ENCODE assay signal across 23 cellular contexts in the genomic region with DNA sequence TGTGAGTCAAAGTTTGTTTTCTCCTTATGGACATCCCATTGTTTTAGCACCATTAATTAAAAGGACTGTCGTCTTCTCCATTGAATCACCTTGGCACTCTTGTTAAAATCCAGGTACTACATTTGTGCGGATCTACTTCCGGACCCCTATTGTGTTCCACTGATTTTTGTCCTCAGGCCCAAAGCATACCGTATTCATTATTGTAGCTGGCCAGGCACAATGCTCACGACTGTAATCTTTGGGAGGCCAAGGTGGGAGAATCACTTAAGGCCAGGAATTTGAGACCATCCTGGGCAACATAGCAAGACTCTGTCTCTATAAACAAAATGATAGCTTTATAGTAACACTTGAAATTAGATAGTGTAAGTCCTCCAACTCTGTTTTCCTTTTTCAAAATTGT. TPM values are rescaled to one million over a fixed set of nuclear protein-coding genes. Genes with fewer than 3 reads are reported as not detected.
DNase-seq lines count a peak whose midpoint lies in the region; ATAC-seq, FAIRE-seq and TF ChIP-seq lines count a peak whose summit lies in the region.
"Had no signal": no experiment of that assay in that cellular context is flagged by ENCODE, and none has a peak within 500 bp of the region (broad histone marks: within the 10 kb centered on the region; RNA-seq: fewer than 3 reads in every experiment).

No MANE protein-coding gene starts in this region.

- no peak overlapping the region for H3K9ac ChIP-seq in K562 (ENCODE audit: insufficient read depth in 1 of 2, low read depth in 2 of 2, low read length in 2 of 2)
- H3K9ac ChIP-seq: BLaER1 treated with 17β-estradiol and CSF1 and Interleukin-3, amounts not matched to agents 10 nM and 100 nM had no signal

- no peak overlapping the region for H2AFZ ChIP-seq in K562 (ENCODE audit: low read depth, low read length)
- H2AFZ ChIP-seq: GM23338 had no signal

- H3K9me3 Mint-ChIP-seq in activated naive CD4-positive, alpha-beta T cell treated with anti-CD3 and anti-CD28 coated beads, Interleukin-2, amount 50 U/mL, for 24 hours: no peaks in the 10 kb centered on the region
- H3K9me3 Mint-ChIP-seq in activated naive CD4-positive, alpha-beta T cell treated with anti-CD3 and anti-CD28 coated beads for 36 hours: no peaks in the 10 kb centered on the region
- no peaks in the 10 kb centered on the region for H3K9me3 Mint-ChIP-seq in stimulated activated effector memory CD8-positive, alpha-beta T cell treated with anti-CD3 and anti-CD28 coated beads, Interleukin-12 subunit alpha, Interleukin-12 subunit beta, amount 100 ng/mL, for 72 hours
- H3K9me3 Mint-ChIP-seq: CD14-positive monocyte; CD4-positive, alpha-beta T cell; CD8-positive, alpha-beta memory T cell; GM23338; H9 had no signal

- no peak for TF ChIP-seq EP300 in K562 (IDR thresholded peaks at IDR 0.05; ENCODE audit: low read length)

- no peaks in the 10 kb centered on the region for H3K36me3 Mint-ChIP-seq in activated naive CD4-positive, alpha-beta T cell treated with anti-CD3 and anti-CD28 coated beads, Interleukin-2, amount 50 U/mL, for 24 hours
- no peaks in the 10 kb centered on the region for H3K36me3 Mint-ChIP-seq in activated naive CD4-positive, alpha-beta T cell treated with anti-CD3 and anti-CD28 coated beads for 36 hours (ENCODE audit: low read depth)
- H3K36me3 Mint-ChIP-seq in stimulated activated effector memory CD8-positive, alpha-beta T cell treated with anti-CD3 and anti-CD28 coated beads, Interleukin-12 subunit alpha, Interleukin-12 subunit beta, amount 100 ng/mL, for 72 hours: no peaks in the 10 kb centered on the region
- H3K36me3 Mint-ChIP-seq: CD14-positive monocyte; CD8-positive, alpha-beta memory T cell had no signal

- no peaks in the 10 kb centered on the region for H3K79me2 ChIP-seq in K562 (ENCODE audit: control insufficient read depth, insufficient read depth, low read length)

- H3K4me3 ChIP-seq in K562: no peak overlapping the region
- H3K4me3 ChIP-seq: BLaER1 treated with 17β-estradiol and CSF1 and Interleukin-3, amounts not matched to agents 10 nM and 100 nM; GM12878; GM23338 had no signal

- no peaks in the 10 kb centered on the region for H3K9me1 ChIP-seq in K562 (ENCODE audit: control insufficient read depth, insufficient read depth, low read length)

- ATAC-seq in K562 (no peak), HG03159 (IDR thresholded peaks at IDR 0.05; ENCODE audit: unreplicated experiment) (no peak)
- ATAC-seq in stimulated activated effector memory CD8-positive, alpha-beta T cell treated with anti-CD3 and anti-CD28 coated beads, Interleukin-12 subunit alpha, Interleukin-12 subunit beta, amount 100 ng/mL, for 72 hours: no peak
- ATAC-seq: GM12878, GM23338, HCT116 had no signal

- FAIRE-seq in K562 (lab: Jason Lieb, UNC): no peak
- FAIRE-seq: A204.1, D721Med, GM12878 had no signal

- H3K9me3 ChIP-seq in K562 (replicated peaks; ENCODE audit: control insufficient read depth, insufficient read depth, low read depth, low read length): no peaks in the 10 kb centered on the region
- H3K9me3 ChIP-seq: BE2C; BLaER1 treated with 17β-estradiol and CSF1 and Interleukin-3, amounts not matched to agents 10 nM and 100 nM had no signal

- TF ChIP-seq CTCF in K562 (IDR thresholded peaks at IDR 0.05 in 2 of 3, conservative IDR thresholded peaks at IDR 0.05 in 1 of 3; ENCODE audit: insufficient read depth in 2 of 3, low read depth in 1 of 3, low read length in 3 of 3): no peak

- H4K20me1 ChIP-seq in K562 (replicated peaks; ENCODE audit: control insufficient read depth, insufficient read depth, low read length): no peaks in the 10 kb centered on the region
- H4K20me1 ChIP-seq: BLaER1 treated with 17β-estradiol and CSF1 and Interleukin-3, amounts not matched to agents 10 nM and 100 nM had no signal

- no peak overlapping the region for H3K4me3 Mint-ChIP-seq in activated naive CD4-positive, alpha-beta T cell treated with anti-CD3 and anti-CD28 coated beads, Interleukin-2, amount 50 U/mL, for 24 hours
- no peak overlapping the region for H3K4me3 Mint-ChIP-seq in activated naive CD4-positive, alpha-beta T cell treated with anti-CD3 and anti-CD28 coated beads for 36 hours
- H3K4me3 Mint-ChIP-seq in stimulated activated effector memory CD8-positive, alpha-beta T cell treated with anti-CD3 and anti-CD28 coated beads, Interleukin-12 subunit alpha, Interleukin-12 subunit beta, amount 100 ng/mL, for 72 hours: no peak overlapping the region
- H3K4me3 Mint-ChIP-seq: CD14-positive monocyte; CD4-positive, alpha-beta T cell; CD8-positive, alpha-beta memory T cell; GM23338; H9 had no signal

- no peak overlapping the region for H3K4me2 ChIP-seq in K562 (ENCODE audit: insufficient read depth, low read length)
- H3K4me2 ChIP-seq: BLaER1 treated with 17β-estradiol and CSF1 and Interleukin-3, amounts not matched to agents 10 nM and 100 nM; GM23338 had no signal

- H3K27ac ChIP-seq in K562 (ENCODE audit: extremely low read depth, low read depth, low read length): no peak overlapping the region
- H3K27ac ChIP-seq: 22Rv1; BLaER1 treated with 17β-estradiol and CSF1 and Interleukin-3, amounts not matched to agents 10 nM and 100 nM had no signal

- intact Hi-C loops in activated naive CD4-positive, alpha-beta T cell treated with anti-CD3 and anti-CD28 coated beads for 36 hours (cut with micrococcal nuclease): no loop called here
- intact Hi-C loops in K562 (cut with micrococcal nuclease): no loop called here

- no peaks in the 10 kb centered on the region for H3K27me3 Mint-ChIP-seq in activated naive CD4-positive, alpha-beta T cell treated with anti-CD3 and anti-CD28 coated beads, Interleukin-2, amount 50 U/mL, for 24 hours
- no peaks in the 10 kb centered on the region for H3K27me3 Mint-ChIP-seq in activated naive CD4-positive, alpha-beta T cell treated with anti-CD3 and anti-CD28 coated beads for 36 hours (ENCODE audit: low read depth)
- H3K27me3 Mint-ChIP-seq: CD4-positive, alpha-beta T cell; CD8-positive, alpha-beta memory T cell had no signal

- peaks cover 2 to 4% of the 10 kb centered on the region in 2 experiments; a peak in 2 of 5 replicates for H3K27me3 ChIP-seq in K562 (ENCODE audit: control insufficient read depth in 2 of 2, insufficient read depth in 2 of 2, low read length in 2 of 2)
- H3K27me3 ChIP-seq: BE2C; BLaER1 treated with 17β-estradiol and CSF1 and Interleukin-3, amounts not matched to agents 10 nM and 100 nM had no signal

- DNase-seq in activated naive CD4-positive, alpha-beta T cell treated with anti-CD3 and anti-CD28 coated beads for 36 hours: no peak
- DNase-seq in K562 (ENCODE audit: extremely low read depth in 1 of 4, low spot score in 3 of 4) (no peak), AG08396 (ENCODE audit: low spot score) (no peak)
- no peak for DNase-seq in stimulated activated effector memory CD8-positive, alpha-beta T cell treated with anti-CD3 and anti-CD28 coated beads, Interleukin-12 subunit alpha, Interleukin-12 subunit beta, amount 100 ng/mL, for 72 hours (ENCODE audit: low spot score in 2 of 2)
- DNase-seq: AML-193; BE2C; CD4-positive, alpha-beta T cell; CD8-positive, alpha-beta memory T cell; DMS 273 treated with DMSO at 0.1 percent for 48 hours; DMS79; EL; GDM1; H9 had no signal

- no peaks in the 10 kb centered on the region for H3K36me3 ChIP-seq in K562 (ENCODE audit: control insufficient read depth, insufficient read depth, low read length)
- H3K36me3 ChIP-seq: BE2C had no signal

- TF ChIP-seq RAD21 in K562 (CRISPR knock-in tag; conservative IDR thresholded peaks at IDR 0.05 in 1 of 2, IDR thresholded peaks at IDR 0.05 in 1 of 2): no peak

- no peak for TF ChIP-seq POLR2A in K562 (conservative IDR thresholded peaks at IDR 0.05)

- CTCF ChIA-PET in activated naive CD4-positive, alpha-beta T cell treated with anti-CD3 and anti-CD28 coated beads for 36 hours (lab: Charles Lee): no interaction called here
- CTCF ChIA-PET in K562 (lab: Yijun Ruan, JAX; ENCODE audit: low intra/inter-chr PET ratio): interaction anchor here (0.6 kb wide), 1 partner anchor 722 kb away, joined by 3 read pairs; no protein-coding TSS in a partner anchor

- WGBS in K562 (ENCODE audit: insufficient coverage, low coverage, missing lambda C conversion rate): 38% methylated on average over 5 of the region's 5 CpGs

- H3K4me1 Mint-ChIP-seq in activated naive CD4-positive, alpha-beta T cell treated with anti-CD3 and anti-CD28 coated beads, Interleukin-2, amount 50 U/mL, for 24 hours: peaks cover 31% of the 10 kb centered on the region
- peaks cover 6% of the 10 kb centered on the region for H3K4me1 Mint-ChIP-seq in activated naive CD4-positive, alpha-beta T cell treated with anti-CD3 and anti-CD28 coated beads for 36 hours (ENCODE audit: low read depth)
- H3K4me1 Mint-ChIP-seq in stimulated activated effector memory CD8-positive, alpha-beta T cell treated with anti-CD3 and anti-CD28 coated beads, Interleukin-12 subunit alpha, Interleukin-12 subunit beta, amount 100 ng/mL, for 72 hours: no peaks in the 10 kb centered on the region

- peak overlapping the region; percentile 35 for H3K27ac Mint-ChIP-seq in activated naive CD4-positive, alpha-beta T cell treated with anti-CD3 and anti-CD28 coated beads, Interleukin-2, amount 50 U/mL, for 24 hours
- H3K27ac Mint-ChIP-seq in activated naive CD4-positive, alpha-beta T cell treated with anti-CD3 and anti-CD28 coated beads for 36 hours: no peak overlapping the region
- peak overlapping the region; percentile 33 for H3K27ac Mint-ChIP-seq in stimulated activated effector memory CD8-positive, alpha-beta T cell treated with anti-CD3 and anti-CD28 coated beads, Interleukin-12 subunit alpha, Interleukin-12 subunit beta, amount 100 ng/mL, for 72 hours
- H3K27ac Mint-ChIP-seq: CD14-positive monocyte; CD4-positive, alpha-beta T cell; GM23338; H9 had no signal

- POLR2A ChIA-PET in K562 (lab: Yijun Ruan, JAX): interaction anchor here (0.6 to 6.0 kb wide), 8 partner anchors 8 to 103 kb away, joined by 3 to 51 read pairs (median 12); a partner anchor contains a TSS

- no TSS peak for BruUV-seq in K562 (replicated peaks; lab: Mats Ljungman, UMichigan)

- peaks cover 1 to 8% of the 10 kb centered on the region in 2 experiments; a peak in 3 of 5 replicates for H3K4me1 ChIP-seq in K562 (replicated peaks in 1 of 2; ENCODE audit: control insufficient read depth in 2 of 2, insufficient read depth in 2 of 2, low read length in 2 of 2)

- in situ Hi-C loops in K562 (cut with MboI): no loop called here

RNA-seq across cellular contexts. Expression of a gene that starts 8.9 kb away (rescaled TPM):
- 1 to 10 TPM; 8.8 to 9.8 TPM for total RNA-seq in activated naive CD4-positive, alpha-beta T cell treated with anti-CD3 and anti-CD28 coated beads for 36 hours
- 5.3 and 21.3 TPM in 2 replicates for total RNA-seq in K562 (2011; cell fraction: chromatin; rRNA removed; ENCODE audit: low replicate concordance)
- total RNA-seq in K562 (2011; cell fraction: nucleolus; rRNA removed): 21.8 and 25.5 TPM in 2 replicates
- total RNA-seq in K562 (2011; cell fraction: nucleoplasm; rRNA removed): 7.3 and 7.8 TPM in 2 replicates
- total RNA-seq in K562 (2014; rRNA removed) (48.9 and 69.1 TPM in 2 replicates), K562 (2014; rRNA removed; fragmentation: Illumina TruSeq; extraction: Trizol) (0.57 and 0.84 TPM in 2 replicates), K562 (2015; rRNA removed; fragmentation: Illumina TruSeq; extraction: Trizol) (17.8 and 20.6 TPM in 2 replicates), K562 (2021) (50.5 and 55.3 TPM in 2 replicates)
- polyA plus RNA-seq in K562 (2011; rRNA removed) (10.2 and 35.0 TPM in 2 replicates), K562 (2014; fragmentation: Illumina TruSeq; extraction: Trizol) (1.9 and 18.0 TPM in 2 replicates), K562 (2014; fragmentation: Nextera tagmentation; extraction: Ambion mirVana) (1 to 10 TPM in 1 of 2 experiments, under 1 TPM in 1; 0.56 to 3.5 TPM), K562 (2014; rRNA removed) (40.7 and 41.3 TPM in 2 replicates)
- polyA plus RNA-seq in K562 (2011; cell fraction: cytosol; rRNA removed): 37.2 and 43.8 TPM in 2 replicates
- polyA plus RNA-seq in K562 (2011; cell fraction: nucleus; rRNA removed): 33.2 and 43.3 TPM in 2 replicates
- 42.2 and 62.2 TPM in 2 replicates for polyA plus RNA-seq in K562 (2012)
- polyA minus RNA-seq in K562 (2011; rRNA and poly(A)+ RNA removed): 2.8 and 3.7 TPM in 2 replicates
- 13.2 and 33.0 TPM in 2 replicates for polyA minus RNA-seq in K562 (2011; cell fraction: cytosol; rRNA and poly(A)+ RNA removed)
- 12.0 and 14.3 TPM in 2 replicates for polyA minus RNA-seq in K562 (2011; cell fraction: nucleus; rRNA and poly(A)+ RNA removed)

RNA-seq across cellular contexts. Expression of a gene that starts 8.9 kb away (rescaled TPM):
- total RNA-seq in activated naive CD4-positive, alpha-beta T cell treated with anti-CD3 and anti-CD28 coated beads for 36 hours: 10 to 100 TPM; 10.9 to 11.9 TPM
- 82.4 and 192 TPM in 2 replicates for total RNA-seq in K562 (2011; cell fraction: chromatin; rRNA removed; ENCODE audit: low replicate concordance)
- total RNA-seq in K562 (2011; cell fraction: nucleolus; rRNA removed): 134 and 166 TPM in 2 replicates
- 107 and 110 TPM in 2 replicates for total RNA-seq in K562 (2011; cell fraction: nucleoplasm; rRNA removed)
- total RNA-seq in K562 (2014; rRNA removed) (32.5 and 42.0 TPM in 2 replicates), K562 (2014; rRNA removed; fragmentation: Illumina TruSeq; extraction: Trizol) (16.3 and 19.8 TPM in 2 replicates), K562 (2015; rRNA removed; fragmentation: Illumina TruSeq; extraction: Trizol) (26.2 and 28.8 TPM in 2 replicates), K562 (2021) (75.4 and 75.5 TPM in 2 replicates)
- polyA plus RNA-seq in K562 (2011; rRNA removed) (32.7 and 82.6 TPM in 2 replicates), K562 (2014; fragmentation: Illumina TruSeq; extraction: Trizol) (39.2 and 40.1 TPM in 2 replicates), K562 (2014; fragmentation: Nextera tagmentation; extraction: Ambion mirVana) (10 to 100 TPM; 23.6 to 33.7 TPM), K562 (2014; rRNA removed) (28.2 and 31.2 TPM in 2 replicates)
- polyA plus RNA-seq in K562 (2011; cell fraction: cytosol; rRNA removed): 68.8 and 74.9 TPM in 2 replicates
- 124 and 157 TPM in 2 replicates for polyA plus RNA-seq in K562 (2011; cell fraction: nucleus; rRNA removed)
- polyA plus RNA-seq in K562 (2012): 40.3 and 56.9 TPM in 2 replicates
- 49.5 and 66.5 TPM in 2 replicates for polyA minus RNA-seq in K562 (2011; rRNA and poly(A)+ RNA removed)
- polyA minus RNA-seq in K562 (2011; cell fraction: cytosol; rRNA and poly(A)+ RNA removed): 31.7 and 46.0 TPM in 2 replicates
- 42.7 and 85.4 TPM in 2 replicates for polyA minus RNA-seq in K562 (2011; cell fraction: nucleus; rRNA and poly(A)+ RNA removed)
